ENCODE assay signal across 11 cellular contexts in genomic region chr17:59328534-59329095, GRCh38. TPM values are rescaled to one million over a fixed set of nuclear protein-coding genes. Genes with fewer than 3 reads are reported as not detected.
DNase-seq lines count a peak whose midpoint lies in the region; ATAC-seq, FAIRE-seq and TF ChIP-seq lines count a peak whose summit lies in the region.
"Had no signal": no experiment of that assay in that cellular context is flagged by ENCODE, and none has a peak within 500 bp of the region (broad histone marks: within the 10 kb centered on the region; RNA-seq: fewer than 3 reads in every experiment).

No MANE protein-coding gene starts in this region.

- no peaks in the 10 kb centered on the region for H3K27me3 Mint-ChIP-seq in CD4-positive, CD25-positive, alpha-beta regulatory T cell
- peaks cover 13% of the 10 kb centered on the region for H3K27me3 Mint-ChIP-seq in WTC11 (ENCODE audit: low read depth)

- H3K36me3 Mint-ChIP-seq in CD4-positive, CD25-positive, alpha-beta regulatory T cell = no peaks in the 10 kb centered on the region
- H3K36me3 Mint-ChIP-seq in WTC11 = no peaks in the 10 kb centered on the region

- DNase-seq in CD4-positive, CD25-positive, alpha-beta regulatory T cell = peak in 1 of 3 donors; percentile 20
- DNase-seq in NCI-H1694 treated with DMSO at 0.1 percent for 48 hours (lab: John Stamatoyannopoulos, UW) (peak; percentile 99), ecto neural progenitor cell (ENCODE audit: low spot score) (peak; percentile 54), pancreas (no peak), NCI-H2196 (lab: John Stamatoyannopoulos, UW; ENCODE audit: unreplicated experiment) (no peak), BE2C (no peak), occipital lobe (lab: John Stamatoyannopoulos, UW) (no peak), WTC11 (ENCODE audit: low spot score) (no peak)
- DNase-seq: activated B cell treated with CpG ODN at 0.5 μM for 24 hours, activated gamma-delta T cell treated with Interleukin-2 at 50 U/mL for 16 hours, Calu3 had no signal

- CTCF ChIA-PET in WTC11 (lab: Charles Lee) = interaction anchor here (0.8 to 3.0 kb wide), 25 partner anchors 8 to 173 kb away, joined by 3 to 53 read pairs (median 8); partner anchors contain the start of genes PRR11 and SKA2

- POLR2A ChIA-PET in WTC11 (lab: Charles Lee) = no interaction called here

- 87 to 94% methylated on average over 2 of the region's 2 CpGs for WGBS in pancreas, 2 donors

- TF ChIP-seq CTCF in pancreas (IDR thresholded peaks at IDR 0.05) (no peak), BE2C (IDR thresholded peaks at IDR 0.05; ENCODE audit: low read depth, low read length) (no peak), WTC11 (IDR thresholded peaks at IDR 0.05) (no peak)

- peak overlapping the region in 2 of 4 donors; percentile 47 to 79 for H3K4me3 Mint-ChIP-seq in CD4-positive, CD25-positive, alpha-beta regulatory T cell
- no peak overlapping the region for H3K4me3 Mint-ChIP-seq in WTC11
- H3K4me3 Mint-ChIP-seq: activated B cell treated with CpG ODN at 0.5 μM for 24 hours had no signal

- H3K27me3 ChIP-seq in CD4-positive, CD25-positive, alpha-beta regulatory T cell (ENCODE audit: control insufficient read depth, insufficient read depth, low read length) = no peaks in the 10 kb centered on the region
- H3K27me3 ChIP-seq in pancreas (no peaks in the 10 kb centered on the region), BE2C (no peaks in the 10 kb centered on the region)

- H3K9me3 Mint-ChIP-seq in CD4-positive, CD25-positive, alpha-beta regulatory T cell = peaks cover 0 to 1% (median 0%) of the 10 kb centered on the region in 7 donors
- no peaks in the 10 kb centered on the region for H3K9me3 Mint-ChIP-seq in WTC11
- H3K9me3 Mint-ChIP-seq: activated B cell treated with CpG ODN at 0.5 μM for 24 hours had no signal

- no peaks in the 10 kb centered on the region for H3K36me3 ChIP-seq in CD4-positive, CD25-positive, alpha-beta regulatory T cell (ENCODE audit: control insufficient read depth, insufficient read depth, low read length)
- H3K36me3 ChIP-seq in pancreas (no peaks in the 10 kb centered on the region), BE2C (no peaks in the 10 kb centered on the region)

- peak overlapping the region; percentile 85 to 94 (median 92) for H3K27ac Mint-ChIP-seq in CD4-positive, CD25-positive, alpha-beta regulatory T cell
- H3K27ac Mint-ChIP-seq in WTC11 = no peak overlapping the region
- H3K27ac Mint-ChIP-seq: activated B cell treated with CpG ODN at 0.5 μM for 24 hours had no signal

- no peak overlapping the region for H3K27ac ChIP-seq in CD4-positive, CD25-positive, alpha-beta regulatory T cell (ENCODE audit: insufficient read depth, low read length, poor library complexity, severe bottlenecking)
- H3K27ac ChIP-seq in pancreas = peak overlapping the region in 3 of 4 donors; percentile 79 to 96 (median 95)

- no peaks in the 10 kb centered on the region for H3K9me3 ChIP-seq in CD4-positive, CD25-positive, alpha-beta regulatory T cell (ENCODE audit: control insufficient read depth in 2 of 2, low read length in 2 of 2)
- H3K9me3 ChIP-seq in pancreas (no peaks in the 10 kb centered on the region), BE2C (no peaks in the 10 kb centered on the region)

- intact Hi-C loops in pancreas (cut with DNase I) = loop anchor here in 2 of 3 donors (5.0 to 10.0 kb wide), 2 partner anchors 114 to 116 kb away; no protein-coding TSS in a partner anchor

- H3K4me1 ChIP-seq in CD4-positive, CD25-positive, alpha-beta regulatory T cell (ENCODE audit: control insufficient read depth, insufficient read depth, low read length, poor library complexity, severe bottlenecking) = peaks cover 56% of the 10 kb centered on the region
- H3K4me1 ChIP-seq in pancreas (peaks cover 11 to 32% (median 19%) of the 10 kb centered on the region in 3 donors), BE2C (peaks cover 33% of the 10 kb centered on the region)

- ATAC-seq in CD4-positive, CD25-positive, alpha-beta regulatory T cell (ENCODE audit: low read depth in 2 of 2) = no peak
- ATAC-seq in pancreas (no peak), WTC11 (no peak)

- no peak for FAIRE-seq in pancreas (lab: Jason Lieb, UNC)

- peaks cover 10 to 57% (median 49%) of the 10 kb centered on the region in 4 donors for H3K4me1 Mint-ChIP-seq in CD4-positive, CD25-positive, alpha-beta regulatory T cell
- H3K4me1 Mint-ChIP-seq in WTC11 = peaks cover 39% of the 10 kb centered on the region

- H3K4me3 ChIP-seq in CD4-positive, CD25-positive, alpha-beta regulatory T cell (ENCODE audit: low read depth, low read length) = no peak overlapping the region
- H3K4me3 ChIP-seq in pancreas (no peak overlapping the region), BE2C (ENCODE audit: low read depth, low read length) (no peak overlapping the region)

TF ChIP-seq in WTC11, 78 proteins besides CTCF, POLR2A, EP300 and RAD21 (continues in another document):
- TF ChIP-seq ZNF512 (CRISPR knock-in tag; IDR thresholded peaks at IDR 0.05; ENCODE audit: borderline replicate concordance) (no peak), ERG (CRISPR knock-in tag; IDR thresholded peaks at IDR 0.05) (no peak), PRDM15 (CRISPR knock-in tag; IDR thresholded peaks at IDR 0.05) (no peak), ZNF671 (CRISPR knock-in tag; IDR thresholded peaks at IDR 0.05) (no peak), ATF3 (CRISPR knock-in tag; conservative IDR thresholded peaks at IDR 0.05) (no peak), EMX1 (CRISPR knock-in tag; IDR thresholded peaks at IDR 0.05) (no peak), PREB (CRISPR knock-in tag; IDR thresholded peaks at IDR 0.05; ENCODE audit: borderline replicate concordance) (no peak)

RNA-seq across cellular contexts. Expression of gene YPEL2, which starts 2.8 kb away (rescaled TPM):
- total RNA-seq in CD4-positive, CD25-positive, alpha-beta regulatory T cell = 64.3 TPM
- 10 to 100 TPM; 35.7 to 45.7 (median 41.2) TPM for polyA plus RNA-seq in CD4-positive, CD25-positive, alpha-beta regulatory T cell
- total RNA-seq in pancreas = 10 to 100 TPM in 5 of 6 donors, 1 to 10 TPM in 1; 9.1 to 28.7 (median 13.6) TPM
- polyA plus RNA-seq in pancreas = 1 to 10 TPM; 6.7 to 8.7 TPM
- 1.3 TPM for polyA plus RNA-seq in BE2C (2012; ENCODE audit: insufficient read depth, insufficient read length, low read depth)
- total RNA-seq in occipital lobe = 8.9 TPM
- total RNA-seq in WTC11 (2021) = 2.2 to 3.1 TPM (median 2.5 TPM) in 3 replicates

Comparison
In these comparisons a context has a peak if more than half of its experiments do, and no peak if none do; other contexts are left out.
1. DNase-seq: peak in NCI-H1694 treated with DMSO at 0.1 percent for 48 hours (single experiment) and ecto neural progenitor cell (single experiment); none in pancreas (0 of 6), NCI-H2196 (single experiment), BE2C (single experiment), occipital lobe (single experiment) and WTC11 (single experiment).